ENCODE assay signal across 11 cellular contexts in genomic region chrX:6738518-6739470, GRCh38.
DNase-seq lines count a peak whose midpoint lies in the region; ATAC-seq and TF ChIP-seq lines count a peak whose summit lies in the region.
"Had no signal": no experiment of that assay in that cellular context is flagged by ENCODE, and none has a peak within 500 bp of the region (broad histone marks: within the 10 kb centered on the region; RNA-seq: fewer than 3 reads in every experiment).

No MANE protein-coding gene starts in this region.

- DNase-seq in mucosa of descending colon (peak in 1 of 3 donors; percentile 7), NCI-H2227 (lab: John Stamatoyannopoulos, UW; ENCODE audit: unreplicated experiment) (no peak), cerebellar cortex (ENCODE audit: low spot score) (no peak), posterior vena cava (ENCODE audit: low spot score) (no peak)
- DNase-seq: glutamatergic neuron; stimulated activated CD4-positive, alpha-beta T cell treated with anti-CD3 and anti-CD28 coated beads, Interleukin-15, amount 100 ng/mL, for 24 hours; tibial artery had no signal

- no peak overlapping the region for H3K4me3 ChIP-seq in mucosa of descending colon
- H3K4me3 ChIP-seq: breast epithelium, tibial artery had no signal

- no peak for TF ChIP-seq CTCF in mucosa of descending colon (IDR thresholded peaks at IDR 0.05)

- intact Hi-C loops in mucosa of descending colon (cut with DNase I, micrococcal nuclease) (no loop called here), posterior vena cava (cut with DNase I) (no loop called here)

- ATAC-seq in GM18873 (IDR thresholded peaks at IDR 0.05; ENCODE audit: low FRiP score, unreplicated experiment) (peak; percentile 98), GM21576 (IDR thresholded peaks at IDR 0.05; ENCODE audit: unreplicated experiment) (peak; percentile 97), HG03342 (IDR thresholded peaks at IDR 0.05; ENCODE audit: unreplicated experiment) (peak; percentile 97), mucosa of descending colon (peak; percentile 73)

- no peaks in the 10 kb centered on the region for H3K36me3 ChIP-seq in mucosa of descending colon (ENCODE audit: low read depth)
- H3K36me3 ChIP-seq: breast epithelium, tibial artery had no signal

- H3K9me3 ChIP-seq in mucosa of descending colon: no peaks in the 10 kb centered on the region
- H3K9me3 ChIP-seq: tibial artery had no signal

- no peaks in the 10 kb centered on the region for H3K4me1 ChIP-seq in mucosa of descending colon (ENCODE audit: low read depth)
- H3K4me1 ChIP-seq: breast epithelium, tibial artery had no signal
